ENCODE assay signal across 8 cellular contexts in the genomic region with DNA sequence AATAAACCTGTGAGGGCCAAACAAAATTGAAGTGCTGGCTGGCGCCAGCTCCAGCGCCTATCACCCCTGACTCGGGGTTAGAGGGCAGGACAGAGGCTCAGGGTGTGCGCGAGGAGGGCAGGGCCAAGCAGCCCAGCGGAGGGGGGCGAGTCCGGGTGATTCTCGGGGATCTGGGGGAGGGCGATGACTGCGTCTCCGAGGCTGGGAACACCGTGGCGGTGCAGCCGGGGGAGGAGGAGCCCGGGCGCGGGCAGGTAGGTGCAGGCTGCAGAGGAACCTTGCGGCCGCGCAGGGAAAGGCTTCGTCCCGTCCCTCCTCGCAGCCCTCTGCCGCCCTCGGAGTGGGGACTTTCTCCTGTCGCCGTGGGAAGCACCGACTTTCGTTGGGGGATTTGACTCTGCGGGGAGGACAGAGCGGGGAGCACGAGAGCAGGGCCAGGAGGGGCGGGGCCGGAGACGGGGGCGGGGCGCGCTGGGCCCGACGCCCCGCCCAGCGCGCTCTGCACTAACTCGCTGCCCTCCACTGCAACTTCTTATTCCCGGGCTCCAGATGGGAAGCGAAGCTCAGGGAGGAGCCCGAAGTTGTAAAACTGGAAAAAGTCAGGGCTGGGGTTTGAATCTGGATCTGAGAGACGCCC. TPM values are rescaled to one million over a fixed set of nuclear protein-coding genes. Genes with fewer than 3 reads are reported as not detected.
DNase-seq lines count a peak whose midpoint lies in the region; ATAC-seq and TF ChIP-seq lines count a peak whose summit lies in the region.

No MANE protein-coding gene starts in this region.

- H3K4me3 Mint-ChIP-seq in HFFc6 (peak overlapping the region; percentile 74), nephron (peak overlapping the region; percentile 66 to 78 (median 78))

- no peaks in the 10 kb centered on the region for H3K36me3 Mint-ChIP-seq in HFFc6 (ENCODE audit: low read depth)
- H3K36me3 Mint-ChIP-seq in nephron (ENCODE audit: low read depth) = no peaks in the 10 kb centered on the region

- H3K27me3 ChIP-seq in testis = no peaks in the 10 kb centered on the region

- DNase-seq in DMS114 treated with DMSO at 0.1 percent for 48 hours (lab: John Stamatoyannopoulos, UW; ENCODE audit: unreplicated experiment) (peak; percentile 43), HFFc6 (no peak), NCI-H69 (lab: John Stamatoyannopoulos, UW) (peak; percentile 81), activated T-cell treated with anti-CD3 and anti-CD28 coated beads for 4 hours (peak; percentile 62), testis (peak; percentile 73)

- TF ChIP-seq POLR2A in testis (IDR thresholded peaks at IDR 0.05) = no peak

- WGBS in testis, 2 donors = 1 to 2% methylated on average over 49 of the region's 49 CpGs

- H3K9me3 ChIP-seq in testis = no peaks in the 10 kb centered on the region

- H3K36me3 ChIP-seq in testis (ENCODE audit: low read depth, missing control alignments) = no peaks in the 10 kb centered on the region

- H3K4me1 Mint-ChIP-seq in HFFc6 (ENCODE audit: low read depth) (peaks cover 17% of the 10 kb centered on the region), nephron (peaks cover 19% of the 10 kb centered on the region)

- ATAC-seq in esophagus mucosa = peak; percentile 67
- ATAC-seq in GM21786 (IDR thresholded peaks at IDR 0.05; ENCODE audit: unreplicated experiment) = no peak

- intact Hi-C loops in testis (cut with DNase I; ENCODE audit: low total_unique reads) = no loop called here

- H3K9me3 Mint-ChIP-seq in HFFc6 = no peaks in the 10 kb centered on the region
- no peaks in the 10 kb centered on the region for H3K9me3 Mint-ChIP-seq in nephron

- H3K27ac Mint-ChIP-seq in HFFc6 = no peak overlapping the region
- peak overlapping the region; percentile 62 to 92 (median 86) for H3K27ac Mint-ChIP-seq in nephron

- no peak for TF ChIP-seq CTCF in HFFc6 (IDR thresholded peaks at IDR 0.05)
- TF ChIP-seq CTCF in nephron (IDR thresholded peaks at IDR 0.05; ENCODE audit: unreplicated experiment in 3 of 3) = no peak
- no peak for TF ChIP-seq CTCF in testis (IDR thresholded peaks at IDR 0.05)

- H3K4me1 ChIP-seq in testis = peaks cover 22% of the 10 kb centered on the region

- H3K27me3 Mint-ChIP-seq in HFFc6 (ENCODE audit: insufficient read depth) (peaks cover 17% of the 10 kb centered on the region), nephron (ENCODE audit: low read depth) (peaks cover 6% of the 10 kb centered on the region)

- no peak overlapping the region for H3K27ac ChIP-seq in testis

- peak overlapping the region; percentile 36 to 54 for H3K4me3 ChIP-seq in testis

RNA-seq across cellular contexts. Expression of gene RGS14, which starts 5.3 kb away (rescaled TPM):
- total RNA-seq in HFFc6 (2021; fragmentation: NEBNext Ultra II Directional; extraction: Animal tissue kit (Norgen Biotek cat#: 25700)) = 1 to 10 TPM; 1.0 to 2.2 (median 1.2) TPM
- total RNA-seq in esophagus mucosa (59.5 TPM), testis (10 to 100 TPM; 39.2 to 40.5 TPM)
- 25.3 TPM for polyA plus RNA-seq in testis (ENCODE audit: insufficient read depth, low read depth, low replicate concordance)

RNA-seq across cellular contexts. Expression of gene LMAN2, which starts 11.5 kb away (rescaled TPM):
- 100 to 1,000 TPM; 153 to 169 (median 164) TPM for total RNA-seq in HFFc6 (2021; fragmentation: NEBNext Ultra II Directional; extraction: Animal tissue kit (Norgen Biotek cat#: 25700))
- 162 TPM for total RNA-seq in esophagus mucosa
- total RNA-seq in testis = 100 to 1,000 TPM; 355 TPM
- 254 TPM for polyA plus RNA-seq in testis (ENCODE audit: insufficient read depth, low read depth, low replicate concordance)

RNA-seq across cellular contexts. Expression of gene SLC34A1, which starts 21.2 kb away (rescaled TPM):
- not detected for total RNA-seq in HFFc6 (2021; fragmentation: NEBNext Ultra II Directional; extraction: Animal tissue kit (Norgen Biotek cat#: 25700))
- total RNA-seq in esophagus mucosa (0.60 TPM), testis (under 1 TPM in 1 of 2 donors, not detected in 1; 0.19 TPM)
- polyA plus RNA-seq in testis (ENCODE audit: insufficient read depth, low read depth, low replicate concordance) = not detected

RNA-seq across cellular contexts. Expression of gene PFN3, which starts 37.5 kb away (rescaled TPM):
- not detected for total RNA-seq in HFFc6 (2021; fragmentation: NEBNext Ultra II Directional; extraction: Animal tissue kit (Norgen Biotek cat#: 25700))
- total RNA-seq in esophagus mucosa (not detected), testis (10 to 100 TPM; 27.5 to 45.7 TPM)
- polyA plus RNA-seq in testis (ENCODE audit: insufficient read depth, low read depth, low replicate concordance) = 7.4 TPM

RNA-seq across cellular contexts. Expression of gene F12, which starts 46.4 kb away (rescaled TPM):
- 1 to 10 TPM in 1 of 6 experiments, under 1 TPM in 5; 0.63 to 1.2 (median 0.87) TPM for total RNA-seq in HFFc6 (2021; fragmentation: NEBNext Ultra II Directional; extraction: Animal tissue kit (Norgen Biotek cat#: 25700))
- total RNA-seq in esophagus mucosa = 32.8 TPM
- total RNA-seq in testis = 1 to 10 TPM; 5.3 to 5.8 TPM
- 4.9 TPM for polyA plus RNA-seq in testis (ENCODE audit: insufficient read depth, low read depth, low replicate concordance)

Comparison
In these comparisons a context has a peak if more than half of its experiments do, and no peak if none do; other contexts are left out.
1. RNA of gene RGS14, which starts 5.3 kb away (total RNA-seq): 59.5 TPM in esophagus mucosa (single experiment) and 39.2 to 40.5 TPM in testis; 1.0 to 2.2 TPM in HFFc6; every median in the first group is over 10 times any median in the second.